In the genomic region with DNA sequence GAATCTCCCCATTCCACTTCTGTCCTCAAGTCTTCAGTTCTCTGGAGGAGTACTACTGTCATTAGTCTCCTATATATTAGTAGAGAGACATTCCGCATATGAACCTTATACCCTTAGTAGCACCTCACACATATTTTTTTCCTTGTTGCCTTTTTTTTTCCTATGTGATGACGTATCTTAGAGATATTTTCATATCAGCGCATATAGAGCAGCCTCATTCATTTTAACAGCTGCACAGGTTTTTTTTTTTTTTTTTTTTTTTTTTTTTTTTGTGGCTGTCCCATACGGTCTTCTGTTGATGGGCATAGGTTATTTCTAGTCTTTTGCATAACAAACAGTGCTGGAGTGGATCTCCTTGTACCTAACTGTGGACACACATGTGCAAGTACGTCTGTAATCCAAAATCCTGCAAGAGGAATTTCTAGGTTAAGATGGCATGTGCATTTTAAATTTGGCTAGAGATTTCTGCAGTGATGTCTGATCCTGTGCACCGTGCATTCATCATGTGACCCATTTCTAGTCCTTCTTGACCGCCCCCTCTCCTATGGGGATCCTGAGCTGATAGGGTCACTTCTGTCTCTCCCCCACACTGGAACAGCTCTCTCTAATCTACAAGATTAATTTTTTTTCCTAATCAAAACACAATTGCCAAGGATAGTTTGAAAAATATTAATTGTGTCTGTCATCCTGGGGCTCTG, we compare ENCODE assay signal across 25 cellular contexts.
A peak's percentile ranks its signal among the peaks of the same experiment; 100 is the strongest.
DNase-seq lines count a peak whose midpoint lies in the region; ATAC-seq and TF ChIP-seq lines count a peak whose summit lies in the region.
"Had no signal": no experiment of that assay in that cellular context is flagged by ENCODE, and none has a peak within 500 bp of the region (broad histone marks: within the 10 kb centered on the region; RNA-seq: fewer than 3 reads in every experiment).

No MANE protein-coding gene starts in this region.

- peaks cover 19% of the 10 kb centered on the region for H3K36me3 Mint-ChIP-seq in activated T-cell treated with anti-CD3 and anti-CD28 coated beads, Interleukin-2, amount 50 U/mL, for 24 hours (ENCODE audit: low read depth)
- H3K36me3 Mint-ChIP-seq in stimulated activated memory B cell treated with anti-CD40 and anti-IgM and Interleukin-4, amounts not matched to agents 10 μg/mL and 1 μg/mL and 100 μg/mL, for 72 hours = peaks cover 31% of the 10 kb centered on the region
- peaks cover 3 to 9% of the 10 kb centered on the region in 2 donors for H3K36me3 Mint-ChIP-seq in CD4-positive, alpha-beta memory T cell

- intact Hi-C loops in dorsolateral prefrontal cortex (cut with DNase I) = no loop called here
- intact Hi-C loops in CD4-positive, alpha-beta memory T cell (cut with micrococcal nuclease) = loop anchor here (10.0 kb wide), 1 partner anchor 46 kb away; no protein-coding TSS in a partner anchor

- no peaks in the 10 kb centered on the region for H3K9me3 ChIP-seq in CD4-positive, alpha-beta memory T cell (ENCODE audit: control insufficient read depth in 1 of 2, low read length in 2 of 2)
- H3K9me3 ChIP-seq: adrenal gland, BE2C, breast epithelium, colonic mucosa, spleen, tibial artery had no signal

- H3K36me3 ChIP-seq in CD4-positive, alpha-beta memory T cell (ENCODE audit: insufficient read depth, low read length) = no peaks in the 10 kb centered on the region
- H3K36me3 ChIP-seq: adrenal gland, BE2C, breast epithelium, colonic mucosa, tibial artery had no signal

- no peaks in the 10 kb centered on the region for H3K27me3 ChIP-seq in dorsolateral prefrontal cortex
- no peaks in the 10 kb centered on the region for H3K27me3 ChIP-seq in CD4-positive, alpha-beta memory T cell (ENCODE audit: insufficient read depth, low read length)
- H3K27me3 ChIP-seq: adrenal gland, BE2C, breast epithelium, colonic mucosa, spleen, tibial artery had no signal

- peaks cover 51% of the 10 kb centered on the region for H3K4me1 ChIP-seq in CD4-positive, alpha-beta memory T cell (ENCODE audit: insufficient read depth, low read length)
- H3K4me1 ChIP-seq: adrenal gland, BE2C, breast epithelium, colonic mucosa had no signal

- H3K9me3 Mint-ChIP-seq in activated T-cell treated with anti-CD3 and anti-CD28 coated beads, Interleukin-2, amount 50 U/mL, for 24 hours = no peaks in the 10 kb centered on the region
- no peaks in the 10 kb centered on the region for H3K9me3 Mint-ChIP-seq in stimulated activated memory B cell treated with anti-CD40 and anti-IgM and Interleukin-4, amounts not matched to agents 10 μg/mL and 1 μg/mL and 100 μg/mL, for 72 hours
- H3K9me3 Mint-ChIP-seq in CD4-positive, alpha-beta memory T cell = no peaks in the 10 kb centered on the region
- H3K9me3 Mint-ChIP-seq: activated T-helper 2 cell treated with anti-CD3 and anti-CD28 coated beads, Interferon-gamma antibody, Interleukin-2, Interleukin-4, amounts not matched to agents 10 μg/mL and 5 μg/mL and 100 μg/mL, durations not matched to agents 14 hours and 24 hours and 36 hours; stimulated activated naive CD8-positive, alpha-beta T cell treated with anti-CD3 and anti-CD28 coated beads, Interleukin-15, Interleukin-2, amounts not matched to agents 100 ng/mL and 50 ng/mL, for 24 hours had no signal

- H3K27me3 Mint-ChIP-seq in activated T-cell treated with anti-CD3 and anti-CD28 coated beads, Interleukin-2, amount 50 U/mL, for 24 hours = no peaks in the 10 kb centered on the region
- no peaks in the 10 kb centered on the region for H3K27me3 Mint-ChIP-seq in stimulated activated memory B cell treated with anti-CD40 and anti-IgM and Interleukin-4, amounts not matched to agents 10 μg/mL and 1 μg/mL and 100 μg/mL, for 72 hours
- no peaks in the 10 kb centered on the region for H3K27me3 Mint-ChIP-seq in CD4-positive, alpha-beta memory T cell
- H3K27me3 Mint-ChIP-seq: stimulated activated naive CD8-positive, alpha-beta T cell treated with anti-CD3 and anti-CD28 coated beads, Interleukin-15, Interleukin-2, amounts not matched to agents 100 ng/mL and 50 ng/mL, for 24 hours had no signal

- in situ Hi-C loops in KBM-7 (cut with MboI; ENCODE audit: low pct_unique_long_range_greater_than_20kb, low sequenced_read_pairs) = no loop called here

- H3K27ac ChIP-seq in dorsolateral prefrontal cortex = peak overlapping the region in 44 of 59 donors; percentile 2 to 82 (median 51)
- H3K27ac ChIP-seq in CD4-positive, alpha-beta memory T cell (ENCODE audit: low read depth, low read length) = no peak overlapping the region
- H3K27ac ChIP-seq: adrenal gland, breast epithelium, colonic mucosa, tibial artery had no signal

- ATAC-seq in stimulated activated memory B cell treated with anti-CD40 and anti-IgM and Interleukin-4, amounts not matched to agents 10 μg/mL and 1 μg/mL and 100 μg/mL, for 72 hours = no peak

- TF ChIP-seq CTCF in NB4 (IDR thresholded peaks at IDR 0.05; ENCODE audit: low read depth, low read length) = no peak
- no peak for TF ChIP-seq CTCF in dorsolateral prefrontal cortex (IDR thresholded peaks at IDR 0.05 in 54 of 56, conservative IDR thresholded peaks at IDR 0.05 in 2 of 56; ENCODE audit: low read depth in 1 of 56, partially characterized antibody in 56 of 56)

- TF ChIP-seq POLR2A in NB4 (IDR thresholded peaks at IDR 0.05; ENCODE audit: extremely low read depth, insufficient read length) = no peak

- no peak overlapping the region for H3K4me3 Mint-ChIP-seq in activated T-cell treated with anti-CD3 and anti-CD28 coated beads, Interleukin-2, amount 50 U/mL, for 24 hours
- no peak overlapping the region for H3K4me3 Mint-ChIP-seq in stimulated activated memory B cell treated with anti-CD40 and anti-IgM and Interleukin-4, amounts not matched to agents 10 μg/mL and 1 μg/mL and 100 μg/mL, for 72 hours
- H3K4me3 Mint-ChIP-seq in CD4-positive, alpha-beta memory T cell = peak overlapping the region in 1 of 8 donors; percentile 10

- H3K4me3 ChIP-seq in NB4 (ENCODE audit: low read depth, low read length) = peak overlapping the region; percentile 13
- peak overlapping the region in 13 of 59 donors; percentile 0 to 29 (median 13) for H3K4me3 ChIP-seq in dorsolateral prefrontal cortex
- no peak overlapping the region for H3K4me3 ChIP-seq in CD4-positive, alpha-beta memory T cell (ENCODE audit: low read length in 2 of 2)
- H3K4me3 ChIP-seq: adrenal gland, breast epithelium, colonic mucosa, lung, tibial artery had no signal

- CTCF ChIA-PET in CD4-positive, alpha-beta memory T cell (lab: Charles Lee; ENCODE audit: partially characterized antibody) = no interaction called here

- peak overlapping the region; percentile 19 for H3K27ac Mint-ChIP-seq in activated T-cell treated with anti-CD3 and anti-CD28 coated beads, Interleukin-2, amount 50 U/mL, for 24 hours
- peak overlapping the region; percentile 85 for H3K27ac Mint-ChIP-seq in stimulated activated memory B cell treated with anti-CD40 and anti-IgM and Interleukin-4, amounts not matched to agents 10 μg/mL and 1 μg/mL and 100 μg/mL, for 72 hours
- peak overlapping the region in 2 of 7 donors; percentile 42 to 47 for H3K27ac Mint-ChIP-seq in CD4-positive, alpha-beta memory T cell
- H3K27ac Mint-ChIP-seq: activated T-helper 2 cell treated with anti-CD3 and anti-CD28 coated beads, Interferon-gamma antibody, Interleukin-2, Interleukin-4, amounts not matched to agents 10 μg/mL and 5 μg/mL and 100 μg/mL, durations not matched to agents 14 hours and 24 hours and 36 hours; stimulated activated naive CD8-positive, alpha-beta T cell treated with anti-CD3 and anti-CD28 coated beads, Interleukin-15, Interleukin-2, amounts not matched to agents 100 ng/mL and 50 ng/mL, for 24 hours had no signal

- DNase-seq in activated T-cell treated with anti-CD3 and anti-CD28 coated beads, Interleukin-2, amount 50 U/mL, for 24 hours = no peak
- DNase-seq in activated T-cell treated with anti-CD3 and anti-CD28 coated beads for 4 hours (no peak), NB4 (ENCODE audit: low read depth) (peak; percentile 34), dorsolateral prefrontal cortex (no peak), KBM-7 (no peak), Kasumi-1 (lab: John Stamatoyannopoulos, UW) (no peak)
- no peak for DNase-seq in CD4-positive, alpha-beta memory T cell
- DNase-seq: activated CD4-positive, alpha-beta T cell treated with anti-CD3 and anti-CD28 coated beads for 1 hour; adrenal gland; BE2C; colonic mucosa; glutamatergic neuron; kidney glomerular epithelial cell; NCI-H2171 treated with DMSO at 0.1 percent for 48 hours; NCI-H526 treated with DMSO at 0.1 percent for 48 hours; RPMI8226; spleen; stimulated activated CD4-positive, alpha-beta T cell treated with anti-CD3 and anti-CD28 coated beads, Interleukin-4, amount 100 ng/mL, for 1 hour; T1000; tibial artery had no signal

- H3K4me1 Mint-ChIP-seq in activated T-cell treated with anti-CD3 and anti-CD28 coated beads, Interleukin-2, amount 50 U/mL, for 24 hours (ENCODE audit: low read depth) = peaks cover 68% of the 10 kb centered on the region
- peaks cover 93% of the 10 kb centered on the region for H3K4me1 Mint-ChIP-seq in stimulated activated memory B cell treated with anti-CD40 and anti-IgM and Interleukin-4, amounts not matched to agents 10 μg/mL and 1 μg/mL and 100 μg/mL, for 72 hours
- peaks cover 52 to 85% (median 62%) of the 10 kb centered on the region in 4 donors for H3K4me1 Mint-ChIP-seq in CD4-positive, alpha-beta memory T cell

- POLR2A ChIA-PET in CD4-positive, alpha-beta memory T cell (lab: Charles Lee; ENCODE audit: partially characterized antibody) = no interaction called here
